1 cellular context compared by ENCODE assay signal in genomic region chr2:216059233-216059834, GRCh38.
TF ChIP-seq lines count a peak whose summit lies in the region.

No MANE protein-coding gene starts in this region.

TF ChIP-seq in HepG2, 621 proteins besides CTCF, POLR2A, EP300 and RAD21:
- TF ChIP-seq HINFP (CRISPR knock-in tag; IDR thresholded peaks at IDR 0.05; ENCODE audit: low read depth) (no peak), ZNF784 (CRISPR knock-in tag; IDR thresholded peaks at IDR 0.05; ENCODE audit: borderline replicate concordance) (no peak), PRDM15 (CRISPR knock-in tag; IDR thresholded peaks at IDR 0.05) (no peak), SMYD3 (CRISPR knock-in tag; IDR thresholded peaks at IDR 0.05) (0 out of 2 replicates have a peak, but pooled peaks have one; percentile 40), SRF (IDR thresholded peaks at IDR 0.05; ENCODE audit: low read depth, low read length) (no peak), THAP11 (CRISPR knock-in tag; IDR thresholded peaks at IDR 0.05) (no peak), GATA4 (IDR thresholded peaks at IDR 0.05; ENCODE audit: borderline replicate concordance, low read depth) (no peak), TERF1 (CRISPR knock-in tag; IDR thresholded peaks at IDR 0.05) (no peak), ARID3A (IDR thresholded peaks at IDR 0.05; ENCODE audit: low read depth, low read length) (peak; percentile 15; the same call in 1 of the 2 replicates), PLRG1 (conservative IDR thresholded peaks at IDR 0.05) (no peak)
